ENCODE assay signal across 9 cellular contexts in the genomic region with DNA sequence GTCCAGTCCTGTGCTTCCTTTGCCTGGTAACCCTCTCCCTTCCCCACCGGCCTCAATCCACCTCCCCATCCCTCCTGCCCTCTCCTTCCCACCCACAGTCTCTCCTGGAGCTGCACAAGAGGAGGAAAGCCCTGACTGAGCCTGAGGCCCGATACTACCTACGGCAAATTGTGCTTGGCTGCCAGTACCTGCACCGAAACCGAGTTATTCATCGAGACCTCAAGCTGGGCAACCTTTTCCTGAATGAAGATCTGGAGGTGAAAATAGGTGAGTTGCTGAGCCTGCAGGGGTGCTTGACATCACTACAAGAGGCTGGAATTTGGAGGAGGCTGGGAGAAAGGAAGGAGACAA. TPM values are rescaled to one million over a fixed set of nuclear protein-coding genes. Genes with fewer than 3 reads are reported as not detected.
A peak's percentile ranks its signal among the peaks of the same experiment; 100 is the strongest.
DNase-seq lines count a peak whose midpoint lies in the region; ATAC-seq and TF ChIP-seq lines count a peak whose summit lies in the region.
"Had no signal": no experiment of that assay in that cellular context is flagged by ENCODE, and none has a peak within 500 bp of the region (broad histone marks: within the 10 kb centered on the region; RNA-seq: fewer than 3 reads in every experiment).

No MANE protein-coding gene starts in this region.

- 55 to 57% methylated on average over 6 of the region's 6 CpGs for whole genome bisulfite sequencing in sigmoid colon, 2 donors

- H3K4me3 ChIP-seq in SK-N-MC, result peak overlapping the region; percentile 86
- peak overlapping the region; percentile 75 for H3K4me3 ChIP-seq in fibroblast of mammary gland (ENCODE audit: control insufficient read depth, low read depth, low read length)
- no peak overlapping the region for H3K4me3 ChIP-seq in sigmoid colon

- no peaks in the 10 kb centered on the region for H3K9me3 ChIP-seq in SK-N-MC (ENCODE audit: low read depth, low read length)
- H3K9me3 ChIP-seq in sigmoid colon, result no peaks in the 10 kb centered on the region

- H3K9me3 Mint-ChIP-seq in activated naive CD4-positive, alpha-beta T cell treated with anti-CD3 and anti-CD28 coated beads for 36 hours, result no peaks in the 10 kb centered on the region
- no peaks in the 10 kb centered on the region for H3K9me3 Mint-ChIP-seq in stimulated activated effector memory CD8-positive, alpha-beta T cell treated with anti-CD3 and anti-CD28 coated beads, Interleukin-12 subunit alpha, Interleukin-12 subunit beta, amount 100 ng/mL, for 72 hours

- H3K4me1 ChIP-seq in sigmoid colon, result peaks cover 0 to 19% (median 16%) of the 10 kb centered on the region in 4 donors

- no peak for TF ChIP-seq CTCF in fibroblast of mammary gland (conservative IDR thresholded peaks at IDR 0.05; ENCODE audit: control insufficient read depth, insufficient read depth, low read depth, low read length)
- no peak for TF ChIP-seq CTCF in sigmoid colon (IDR thresholded peaks at IDR 0.05)

- no peak for TF ChIP-seq POLR2A in sigmoid colon (IDR thresholded peaks at IDR 0.05)

- H3K36me3 ChIP-seq in SK-N-MC (ENCODE audit: insufficient read depth, low read length) (peaks cover 50% of the 10 kb centered on the region), sigmoid colon (peaks cover 0 to 23% (median 5%) of the 10 kb centered on the region in 4 donors)

- DNase-seq in activated naive CD4-positive, alpha-beta T cell treated with anti-CD3 and anti-CD28 coated beads for 36 hours, result no peak
- no peak for DNase-seq in activated naive CD4-positive, alpha-beta T cell (lab: John Stamatoyannopoulos, UW)
- DNase-seq in SK-N-MC (ENCODE audit: low read depth, low spot score) (no peak), fibroblast of mammary gland (ENCODE audit: low read depth) (no peak), sigmoid colon (no peak), hypothalamus (lab: John Stamatoyannopoulos, UW) (no peak)
- DNase-seq in stimulated activated effector memory CD8-positive, alpha-beta T cell treated with anti-CD3 and anti-CD28 coated beads, Interleukin-12 subunit alpha, Interleukin-12 subunit beta, amount 100 ng/mL, for 72 hours (ENCODE audit: low spot score in 2 of 2), result no peak
- no peak for DNase-seq in stimulated activated CD4-positive, alpha-beta T cell treated with anti-CD3 and anti-CD28 coated beads, Interleukin-15, amount 100 ng/mL, for 24 hours
- DNase-seq: midbrain had no signal

- no peak for TF ChIP-seq EP300 in sigmoid colon (IDR thresholded peaks at IDR 0.05)

- CTCF ChIA-PET in activated naive CD4-positive, alpha-beta T cell treated with anti-CD3 and anti-CD28 coated beads for 36 hours (lab: Charles Lee), result interaction anchor here (1.3 kb wide), 1 partner anchor 21 kb away, joined by 3 read pairs; no protein-coding TSS in a partner anchor

- peak overlapping the region; percentile 89 for H3K9ac ChIP-seq in SK-N-MC (ENCODE audit: insufficient read length)

- H3K27me3 ChIP-seq in sigmoid colon, result no peaks in the 10 kb centered on the region

- H3K27me3 Mint-ChIP-seq in activated naive CD4-positive, alpha-beta T cell treated with anti-CD3 and anti-CD28 coated beads for 36 hours (ENCODE audit: low read depth), result peaks cover 3% of the 10 kb centered on the region

- peaks cover 16% of the 10 kb centered on the region for H3K4me1 Mint-ChIP-seq in activated naive CD4-positive, alpha-beta T cell treated with anti-CD3 and anti-CD28 coated beads for 36 hours (ENCODE audit: low read depth)
- H3K4me1 Mint-ChIP-seq in stimulated activated effector memory CD8-positive, alpha-beta T cell treated with anti-CD3 and anti-CD28 coated beads, Interleukin-12 subunit alpha, Interleukin-12 subunit beta, amount 100 ng/mL, for 72 hours, result peaks cover 19% of the 10 kb centered on the region

- H3K36me3 Mint-ChIP-seq in activated naive CD4-positive, alpha-beta T cell treated with anti-CD3 and anti-CD28 coated beads for 36 hours (ENCODE audit: low read depth), result peaks cover 45% of the 10 kb centered on the region
- peaks cover 63% of the 10 kb centered on the region for H3K36me3 Mint-ChIP-seq in stimulated activated effector memory CD8-positive, alpha-beta T cell treated with anti-CD3 and anti-CD28 coated beads, Interleukin-12 subunit alpha, Interleukin-12 subunit beta, amount 100 ng/mL, for 72 hours

- H3K27ac ChIP-seq in SK-N-MC, result peak overlapping the region; percentile 63; the same call in 1 of the 2 replicates
- H3K27ac ChIP-seq in sigmoid colon, result no peak overlapping the region

- intact Hi-C loops in activated naive CD4-positive, alpha-beta T cell treated with anti-CD3 and anti-CD28 coated beads for 36 hours (cut with micrococcal nuclease), result loop anchor here (5.0 kb wide), 1 partner anchor 122 kb away; no protein-coding TSS in a partner anchor
- intact Hi-C loops in sigmoid colon (cut with DNase I), result no loop called here

- H3K4me3 Mint-ChIP-seq in activated naive CD4-positive, alpha-beta T cell treated with anti-CD3 and anti-CD28 coated beads for 36 hours, result peak overlapping the region; percentile 89
- peak overlapping the region; percentile 86 for H3K4me3 Mint-ChIP-seq in stimulated activated effector memory CD8-positive, alpha-beta T cell treated with anti-CD3 and anti-CD28 coated beads, Interleukin-12 subunit alpha, Interleukin-12 subunit beta, amount 100 ng/mL, for 72 hours

- H3K27ac Mint-ChIP-seq in activated naive CD4-positive, alpha-beta T cell treated with anti-CD3 and anti-CD28 coated beads for 36 hours, result no peak overlapping the region
- peak overlapping the region; percentile 83 for H3K27ac Mint-ChIP-seq in stimulated activated effector memory CD8-positive, alpha-beta T cell treated with anti-CD3 and anti-CD28 coated beads, Interleukin-12 subunit alpha, Interleukin-12 subunit beta, amount 100 ng/mL, for 72 hours

- no peak for ATAC-seq in stimulated activated effector memory CD8-positive, alpha-beta T cell treated with anti-CD3 and anti-CD28 coated beads, Interleukin-12 subunit alpha, Interleukin-12 subunit beta, amount 100 ng/mL, for 72 hours

RNA-seq across cellular contexts. Expression of gene PLK1, which starts 1.3 kb away (rescaled TPM):
- 10 to 100 TPM; 91.8 to 98.0 TPM for total RNA-seq in activated naive CD4-positive, alpha-beta T cell treated with anti-CD3 and anti-CD28 coated beads for 36 hours
- 1 to 10 TPM in 3 of 4 donors, under 1 TPM in 1; 0.82 to 5.2 (median 3.0) TPM for total RNA-seq in sigmoid colon
- polyA plus RNA-seq in sigmoid colon, result 10 to 100 TPM in 1 of 3 donors, 1 to 10 TPM in 2; 2.4 to 37.0 (median 9.0) TPM

RNA-seq across cellular contexts. Expression of gene ERN2, which starts 33.1 kb away (rescaled TPM):
- not detected for total RNA-seq in activated naive CD4-positive, alpha-beta T cell treated with anti-CD3 and anti-CD28 coated beads for 36 hours
- total RNA-seq in sigmoid colon, result 1 to 10 TPM in 1 of 4 donors, under 1 TPM in 1, not detected in 2; 0.36 to 1.9 TPM
- polyA plus RNA-seq in sigmoid colon, result 100 to 1,000 TPM in 1 of 3 donors, 10 to 100 TPM in 2; 19.9 to 123 (median 33.0) TPM

RNA-seq across cellular contexts. Expression of gene DCTN5, which starts 38.7 kb away (rescaled TPM):
- 10 to 100 TPM; 57.5 to 60.7 TPM for total RNA-seq in activated naive CD4-positive, alpha-beta T cell treated with anti-CD3 and anti-CD28 coated beads for 36 hours
- 10 to 100 TPM; 24.1 to 41.4 (median 34.1) TPM for total RNA-seq in sigmoid colon
- 10 to 100 TPM; 13.2 to 31.0 (median 28.4) TPM for polyA plus RNA-seq in sigmoid colon

RNA-seq across cellular contexts. Expression of gene PALB2, which starts 38.9 kb away (rescaled TPM):
- total RNA-seq in activated naive CD4-positive, alpha-beta T cell treated with anti-CD3 and anti-CD28 coated beads for 36 hours, result 10 to 100 TPM; 17.8 to 18.1 TPM
- 10 to 100 TPM in 2 of 4 donors, 1 to 10 TPM in 2; 7.5 to 11.2 (median 9.4) TPM for total RNA-seq in sigmoid colon
- 1 to 10 TPM; 7.2 to 8.7 (median 7.4) TPM for polyA plus RNA-seq in sigmoid colon

Comparison
In these comparisons a context has a peak if more than half of its experiments do, and no peak if none do; other contexts are left out.
1. H3K4me3 ChIP-seq: peak in SK-N-MC (single experiment) and fibroblast of mammary gland (single experiment); none in sigmoid colon (0 of 4).
2. RNA of gene PLK1, which starts 1.3 kb away (total RNA-seq): 91.8 to 98.0 TPM in activated naive CD4-positive, alpha-beta T cell treated with anti-CD3 and anti-CD28 coated beads for 36 hours; 0.82 to 5.2 TPM in sigmoid colon; every median in the first group is over 10 times any median in the second.